In genomic region chr17:57923182-57923872, GRCh38 we compare ENCODE assay signal across 15 cellular contexts.
"Had no signal": no experiment of that assay in that cellular context is flagged by ENCODE, and none has a peak within 500 bp of the region (broad histone marks: within the 10 kb centered on the region; RNA-seq: fewer than 3 reads in every experiment).

No MANE protein-coding gene starts in this region.

- H3K36me3 Mint-ChIP-seq: activated naive CD4-positive, alpha-beta T cell treated with anti-CD3 and anti-CD28 coated beads, Interleukin-2, amount 10 ng/mL, durations not matched to agents 7 days and 5 days had no signal

- H3K4me3 ChIP-seq: body of pancreas, lower lobe of right lung, right lobe of liver, spleen, thoracic aorta had no signal

- H3K9me3 ChIP-seq: body of pancreas, lower lobe of right lung, right lobe of liver, spleen, thoracic aorta had no signal

- ATAC-seq: activated CD8-positive, alpha-beta T cell treated with anti-CD3 and anti-CD28 coated beads for 36 hours; body of pancreas; lower lobe of right lung; right lobe of liver had no signal

- H3K27ac Mint-ChIP-seq: activated CD8-positive, alpha-beta T cell treated with anti-CD3 and anti-CD28 coated beads for 36 hours; activated naive CD4-positive, alpha-beta T cell treated with anti-CD3 and anti-CD28 coated beads, Interleukin-2, amount 10 ng/mL, durations not matched to agents 7 days and 5 days; dendritic cell treated with granulocyte-macrophage colony-stimulating factor and Interleukin-4, amounts not matched to agents 40 ng/mL and 50 ng/mL, for 4 days; progenitor cell of endocrine pancreas had no signal

- H3K27ac ChIP-seq: right lobe of liver, spleen had no signal

- H3K27me3 ChIP-seq: body of pancreas, right lobe of liver had no signal

- DNase-seq: activated CD8-positive, alpha-beta T cell treated with anti-CD3 and anti-CD28 coated beads for 36 hours; activated naive CD4-positive, alpha-beta T cell treated with anti-CD3 and anti-CD28 coated beads, Interleukin-2, amount 10 ng/mL, durations not matched to agents 7 days and 5 days; body of pancreas; hypothalamus; kidney glomerular epithelial cell; lower lobe of right lung; right lobe of liver; spleen; stimulated activated CD4-positive, alpha-beta T cell treated with anti-CD3 and anti-CD28 coated beads, Interleukin-2, amount 100 ng/mL, for 24 hours; stimulated activated naive CD4-positive, alpha-beta T cell treated with Interleukin-2 at 50 U/mL for 16 hours; T1000 had no signal

- H3K27me3 Mint-ChIP-seq: dendritic cell treated with granulocyte-macrophage colony-stimulating factor and Interleukin-4, amounts not matched to agents 40 ng/mL and 50 ng/mL, for 4 days; progenitor cell of endocrine pancreas had no signal

- H3K36me3 ChIP-seq: lower lobe of right lung, right lobe of liver, spleen, thoracic aorta had no signal

- H3K4me3 Mint-ChIP-seq: activated CD8-positive, alpha-beta T cell treated with anti-CD3 and anti-CD28 coated beads for 36 hours; activated naive CD4-positive, alpha-beta T cell treated with anti-CD3 and anti-CD28 coated beads, Interleukin-2, amount 10 ng/mL, durations not matched to agents 7 days and 5 days; dendritic cell treated with granulocyte-macrophage colony-stimulating factor and Interleukin-4, amounts not matched to agents 40 ng/mL and 50 ng/mL, for 4 days; mesothelial cell of epicardium had no signal

- H3K9me3 Mint-ChIP-seq: activated CD8-positive, alpha-beta T cell treated with anti-CD3 and anti-CD28 coated beads for 36 hours; activated naive CD4-positive, alpha-beta T cell treated with anti-CD3 and anti-CD28 coated beads, Interleukin-2, amount 10 ng/mL, durations not matched to agents 7 days and 5 days; dendritic cell treated with granulocyte-macrophage colony-stimulating factor and Interleukin-4, amounts not matched to agents 40 ng/mL and 50 ng/mL, for 4 days; mesothelial cell of epicardium had no signal
